ENCODE assay signal across 23 cellular contexts in genomic region chr7:29379551-29379950, GRCh38.
"Had no signal": no experiment of that assay in that cellular context is flagged by ENCODE, and none has a peak within 500 bp of the region (broad histone marks: within the 10 kb centered on the region; RNA-seq: fewer than 3 reads in every experiment).

No MANE protein-coding gene starts in this region.

- H3K36me3 ChIP-seq: colonic mucosa, esophagus muscularis mucosa, esophagus squamous epithelium, gastrocnemius medialis, gastroesophageal sphincter, heart right ventricle had no signal

- H3K27ac ChIP-seq: colonic mucosa, coronary artery, epithelial cell of prostate, esophagus muscularis mucosa, esophagus squamous epithelium, foreskin keratinocyte, gastrocnemius medialis, gastroesophageal sphincter, heart left ventricle, heart right ventricle had no signal

- H3K4me1 ChIP-seq: colonic mucosa, esophagus muscularis mucosa, gastroesophageal sphincter had no signal

- H3K27me3 ChIP-seq: colonic mucosa, esophagus muscularis mucosa, esophagus squamous epithelium, gastrocnemius medialis, gastroesophageal sphincter, heart left ventricle, heart right ventricle had no signal

- DNase-seq: colonic mucosa; cortex of kidney; dermis blood vessel endothelial cell; dorsolateral prefrontal cortex; effector CD4-positive, alpha-beta T cell; effector CD8-positive, alpha-beta T cell; effector memory CD4-positive, alpha-beta T cell; effector memory CD8-positive, alpha-beta T cell; endodermal cell; erythroblast; esophagus squamous epithelium; foreskin fibroblast; foreskin keratinocyte; foreskin melanocyte; gastrocnemius medialis; glutamatergic neuron; heart left ventricle; heart right ventricle had no signal

- ATAC-seq: effector memory CD8-positive, alpha-beta T cell; esophagus mucosa; foreskin keratinocyte; gastrocnemius medialis; gastroesophageal sphincter; heart left ventricle; heart right ventricle had no signal

- H3K9me3 ChIP-seq: colonic mucosa, esophagus muscularis mucosa, esophagus squamous epithelium, gastrocnemius medialis, gastroesophageal sphincter, heart left ventricle, heart right ventricle had no signal

- H3K4me3 ChIP-seq: colonic mucosa, coronary artery, dorsolateral prefrontal cortex, esophagus muscularis mucosa, esophagus squamous epithelium, gastrocnemius medialis, gastroesophageal sphincter, heart left ventricle, heart right ventricle had no signal
